In the genomic region with DNA sequence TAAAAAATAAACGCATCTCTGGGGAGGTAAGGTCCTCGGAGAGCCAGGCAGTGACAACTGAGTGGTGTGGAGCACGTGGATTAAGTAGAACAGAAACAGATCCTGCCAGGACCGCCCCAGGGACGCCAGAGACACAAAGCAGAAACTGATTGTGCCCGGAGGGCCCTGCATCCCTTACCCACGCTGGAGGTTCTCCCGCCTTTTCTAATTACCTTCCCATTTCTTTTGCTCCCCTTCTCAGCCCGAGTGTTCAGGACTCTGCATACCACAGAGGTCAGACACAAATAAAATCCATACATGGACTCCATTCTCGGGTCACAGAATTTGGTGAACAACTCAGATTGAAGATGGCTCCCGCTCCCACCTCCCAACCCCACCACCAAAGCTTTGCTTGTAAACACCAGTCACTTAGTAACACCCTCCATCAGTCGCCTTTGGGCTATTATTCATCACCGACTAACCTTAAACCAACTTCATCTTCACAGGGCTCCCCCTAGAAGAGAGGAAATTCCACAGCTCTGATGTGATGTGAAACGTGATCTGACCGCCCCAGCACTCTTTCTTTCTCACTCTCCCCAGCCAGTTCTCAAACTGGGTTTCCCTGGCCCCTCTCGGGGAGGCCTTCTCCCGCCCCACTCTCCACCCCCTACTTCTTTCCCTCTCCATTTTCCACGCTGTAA, we compare ENCODE assay signal across 8 cellular contexts. TPM values are rescaled to one million over a fixed set of nuclear protein-coding genes. Genes with fewer than 3 reads are reported as not detected.
DNase-seq lines count a peak whose midpoint lies in the region.

No MANE protein-coding gene starts in this region.

- H3K27ac ChIP-seq in angular gyrus (ENCODE audit: low read depth, low read length), result peak overlapping the region; percentile 13
- peak overlapping the region; percentile 46 for H3K27ac ChIP-seq in iPS DF 6.9 (ENCODE audit: low read length)

- H3K4me3 ChIP-seq in MG63 (peak overlapping the region; percentile 14), iPS DF 6.9 (ENCODE audit: low read length) (peak overlapping the region; percentile 72)

- H3K27me3 ChIP-seq in MG63 (no peaks in the 10 kb centered on the region), iPS DF 6.9 (ENCODE audit: control insufficient read depth, insufficient read depth, low read length) (no peaks in the 10 kb centered on the region)

- peaks cover 13% of the 10 kb centered on the region for H3K4me1 ChIP-seq in iPS DF 6.9 (ENCODE audit: control insufficient read depth, insufficient read depth, low read length)

- H3K36me3 ChIP-seq in MG63, result no peaks in the 10 kb centered on the region
- H3K36me3 ChIP-seq in iPS DF 6.9 (ENCODE audit: control insufficient read depth, insufficient read depth, low read length), result no peaks in the 10 kb centered on the region; the same call in 1 of the 2 replicates

- no CpG with 5 or more reads among the region's 18 CpGs for WGBS in iPS DF 6.9 (ENCODE audit: insufficient coverage, insufficient read length)

- H3K9me3 ChIP-seq in MG63 (no peaks in the 10 kb centered on the region), iPS DF 6.9 (ENCODE audit: control insufficient read depth, insufficient read depth, low read length) (no peaks in the 10 kb centered on the region)

- DNase-seq in Daoy (ENCODE audit: low read depth) (peak; percentile 99), MG63 (peak; percentile 86), iPS DF 6.9 (ENCODE audit: low read depth, low spot score) (no peak), HUDEP-2 (lab: John Stamatoyannopoulos, UW; ENCODE audit: unreplicated experiment in 76 of 76) (no peak), T-helper 9 cell (no peak), NCI-H1092 (lab: John Stamatoyannopoulos, UW) (no peak)
- peak; percentile 41 to 46 for DNase-seq in stimulated activated CD4-positive, alpha-beta T cell treated with anti-CD3 and anti-CD28 coated beads, Interleukin-2, amount 100 ng/mL, for 24 hours

RNA-seq across cellular contexts. Expression of a gene that starts 32.6 kb away (rescaled TPM):
- 33.3 and 45.3 TPM in 2 replicates for total RNA-seq in Daoy (2014; rRNA removed; shearing (Covaris generic))
- 13.0 and 18.9 TPM in 2 replicates for total RNA-seq in MG63 (2014; rRNA removed; shearing (Covaris generic); ENCODE audit: low replicate concordance)

Comparison
In these comparisons a context has a peak if more than half of its experiments do, and no peak if none do; other contexts are left out.
1. DNase-seq: peak in Daoy (single experiment), MG63 (single experiment) and stimulated activated CD4-positive, alpha-beta T cell treated with anti-CD3 and anti-CD28 coated beads, Interleukin-2, amount 100 ng/mL, for 24 hours (2 of 2); none in iPS DF 6.9 (single experiment), HUDEP-2 (0 of 76), T-helper 9 cell (single experiment) and NCI-H1092 (single experiment).